ENCODE assay signal across 23 cellular contexts in the genomic region with DNA sequence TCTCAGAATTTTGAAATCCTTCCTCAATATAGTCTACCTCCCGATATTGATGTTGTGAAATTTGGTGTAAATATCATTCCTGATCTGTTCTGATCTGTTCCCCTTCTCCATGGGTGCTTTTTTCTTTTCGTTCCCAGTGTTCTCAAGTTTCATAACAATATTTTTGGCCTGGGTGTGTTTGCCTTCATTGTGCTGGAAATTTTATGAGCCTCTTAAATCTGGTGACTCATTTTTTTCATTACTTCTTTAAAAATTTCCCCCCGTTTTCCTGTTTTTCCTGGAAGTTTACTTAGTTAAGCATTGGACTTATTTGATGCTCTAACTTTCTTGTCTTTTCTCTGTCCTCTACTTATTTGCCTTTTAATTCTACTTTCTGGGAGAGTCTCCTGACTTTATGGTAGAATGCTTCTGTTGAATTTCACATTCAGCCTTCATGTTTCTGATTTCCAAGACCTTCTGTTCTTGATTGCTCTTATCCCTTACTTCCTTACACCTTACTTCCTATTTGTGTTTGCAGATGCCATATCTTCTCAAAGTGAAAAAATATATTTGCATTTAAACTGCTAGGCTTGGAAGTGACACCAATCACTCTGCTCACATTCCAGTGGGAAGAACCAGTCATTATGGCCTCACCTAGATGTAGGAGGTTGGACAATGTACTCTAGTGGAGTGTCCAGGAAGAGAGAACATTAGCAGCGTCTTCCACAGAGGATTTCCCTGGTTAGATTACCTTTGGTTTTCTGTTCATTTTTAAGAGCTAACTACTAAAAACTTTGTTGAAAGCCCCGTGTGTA.
DNase-seq lines count a peak whose midpoint lies in the region; ATAC-seq, FAIRE-seq and TF ChIP-seq lines count a peak whose summit lies in the region.
"Had no signal": no experiment of that assay in that cellular context is flagged by ENCODE, and none has a peak within 500 bp of the region (broad histone marks: within the 10 kb centered on the region; RNA-seq: fewer than 3 reads in every experiment).

No MANE protein-coding gene starts in this region.

- no peak overlapping the region for H3K4me3 Mint-ChIP-seq in osteocyte (ENCODE audit: unreplicated experiment)
- H3K4me3 Mint-ChIP-seq: activated CD8-positive, alpha-beta T cell treated with anti-CD3 and anti-CD28 coated beads, Interleukin-2, amount 10 ng/mL, durations not matched to agents 7 days and 5 days; activated naive CD8-positive, alpha-beta T cell treated with anti-CD3 and anti-CD28 coated beads, Interleukin-2, amount 10 ng/mL, durations not matched to agents 7 days and 5 days; activated T-cell treated with anti-CD3 and anti-CD28 coated beads, Interleukin-2, amount 50 U/mL, for 72 hours; H9; neural progenitor cell; T-helper 1 cell treated with Interleukin-12 subunit alpha and Interleukin-12 subunit beta and Interleukin-4 antibody, amounts not matched to agents 30 μg/mL and 1 μg/mL, for 36 hours had no signal

- no peaks in the 10 kb centered on the region for H3K27me3 ChIP-seq in HCT116 (ENCODE audit: insufficient read depth, low read length)
- H3K27me3 ChIP-seq: neural progenitor cell, right atrium auricular region, stomach had no signal

- no peaks in the 10 kb centered on the region for H3K79me2 ChIP-seq in HCT116 (ENCODE audit: insufficient read depth, low read length)

- no peaks in the 10 kb centered on the region for H3K36me3 ChIP-seq in HCT116 (ENCODE audit: control insufficient read depth in 1 of 2, insufficient read depth in 2 of 2, low read length in 2 of 2)
- no peaks in the 10 kb centered on the region for H3K36me3 ChIP-seq in kidney (ENCODE audit: control insufficient read depth in 1 of 2, insufficient read depth in 2 of 2, low read length in 2 of 2)
- H3K36me3 ChIP-seq: neural progenitor cell, right atrium auricular region, stomach had no signal

- H3K27me3 Mint-ChIP-seq in osteocyte (ENCODE audit: unreplicated experiment), result no peaks in the 10 kb centered on the region

- H3K4me1 Mint-ChIP-seq in osteocyte (ENCODE audit: unreplicated experiment), result peaks cover 50% of the 10 kb centered on the region
- H3K4me1 Mint-ChIP-seq: activated naive CD8-positive, alpha-beta T cell treated with anti-CD3 and anti-CD28 coated beads, Interleukin-2, amount 10 ng/mL, durations not matched to agents 7 days and 5 days; H9 had no signal

- no TSS peak for BruUV-seq in HCT116 (replicated peaks; lab: Mats Ljungman, UMichigan)

- TF ChIP-seq POLR2A in HCT116 (IDR thresholded peaks at IDR 0.05; ENCODE audit: borderline replicate concordance, extremely low read depth, insufficient read depth, insufficient read length) (no peak), GM12891 (IDR thresholded peaks at IDR 0.05; ENCODE audit: low read depth, low read length) (no peak)

- no peaks in the 10 kb centered on the region for H3K36me3 Mint-ChIP-seq in osteocyte (ENCODE audit: unreplicated experiment)
- H3K36me3 Mint-ChIP-seq: activated naive CD8-positive, alpha-beta T cell treated with anti-CD3 and anti-CD28 coated beads, Interleukin-2, amount 10 ng/mL, durations not matched to agents 7 days and 5 days; neural progenitor cell had no signal

- H3K4me1 ChIP-seq in HCT116 (ENCODE audit: control insufficient read depth in 1 of 2, insufficient read depth in 2 of 2, low read length in 2 of 2), result peaks cover 19 to 23% of the 10 kb centered on the region in 2 experiments
- no peaks in the 10 kb centered on the region for H3K4me1 ChIP-seq in kidney (ENCODE audit: control insufficient read depth in 1 of 2, insufficient read depth in 1 of 2, low read depth in 1 of 2, low read length in 2 of 2)
- H3K4me1 ChIP-seq: right atrium auricular region had no signal

- no peak for ATAC-seq in HCT116
- ATAC-seq in stimulated activated naive CD8-positive, alpha-beta T cell treated with anti-CD3 and anti-CD28 coated beads, Interleukin-15, Interleukin-2, amounts not matched to agents 100 U/mL and 50 U/mL, for 24 hours, result no peak
- ATAC-seq: activated CD8-positive, alpha-beta T cell treated with anti-CD3 and anti-CD28 coated beads, Interleukin-2, amount 10 ng/mL, durations not matched to agents 7 days and 5 days; activated T-cell treated with anti-CD3 and anti-CD28 coated beads, Interleukin-2, amount 50 U/mL, for 72 hours; esophagus mucosa had no signal

- TF ChIP-seq CTCF in AG10803 (conservative IDR thresholded peaks at IDR 0.05; ENCODE audit: low read length) (no peak), HCT116 (IDR thresholded peaks at IDR 0.05 in 2 of 3, conservative IDR thresholded peaks at IDR 0.05 in 1 of 3; ENCODE audit: borderline replicate concordance in 1 of 3, insufficient read depth in 1 of 3, low read depth in 2 of 3, low read length in 2 of 3) (no peak), osteocyte (IDR thresholded peaks at IDR 0.05) (no peak), kidney (IDR thresholded peaks at IDR 0.05; ENCODE audit: borderline replicate concordance, extremely low read depth, insufficient read depth) (no peak)

- CTCF ChIA-PET in HCT116 (lab: Charles Lee), result no interaction called here

- POLR2A ChIA-PET in HCT116 (lab: Charles Lee), result no interaction called here

- H3K27ac Mint-ChIP-seq in osteocyte (ENCODE audit: unreplicated experiment), result peak overlapping the region; percentile 18
- H3K27ac Mint-ChIP-seq: activated CD8-positive, alpha-beta T cell treated with anti-CD3 and anti-CD28 coated beads, Interleukin-2, amount 10 ng/mL, durations not matched to agents 7 days and 5 days; activated naive CD8-positive, alpha-beta T cell treated with anti-CD3 and anti-CD28 coated beads, Interleukin-2, amount 10 ng/mL, durations not matched to agents 7 days and 5 days; activated T-cell treated with anti-CD3 and anti-CD28 coated beads, Interleukin-2, amount 50 U/mL, for 72 hours; H9; neural progenitor cell; T-helper 1 cell treated with Interleukin-12 subunit alpha and Interleukin-12 subunit beta and Interleukin-4 antibody, amounts not matched to agents 30 μg/mL and 1 μg/mL, for 36 hours had no signal

- peak; percentile 23 for DNase-seq in AG10803 (ENCODE audit: low read depth)
- DNase-seq in HCT116 (ENCODE audit: low read depth, low spot score), result peak; percentile 8
- peak; percentile 37 for DNase-seq in SW480 (ENCODE audit: low spot score)
- no peak for DNase-seq in osteocyte (ENCODE audit: extremely low spot score, unreplicated experiment)
- DNase-seq in GM19240 (ENCODE audit: insufficient read length, low spot score), result no peak
- DNase-seq in GM12891 (ENCODE audit: insufficient read length, low spot score), result no peak
- DNase-seq in kidney, result no peak
- DNase-seq in stimulated activated naive CD8-positive, alpha-beta T cell treated with anti-CD3 and anti-CD28 coated beads, Interleukin-15, Interleukin-2, amounts not matched to agents 100 U/mL and 50 U/mL, for 24 hours, result no peak
- DNase-seq: activated CD8-positive, alpha-beta T cell treated with anti-CD3 and anti-CD28 coated beads, Interleukin-2, amount 10 ng/mL, durations not matched to agents 7 days and 5 days; activated naive CD8-positive, alpha-beta T cell treated with anti-CD3 and anti-CD28 coated beads, Interleukin-2, amount 10 ng/mL, durations not matched to agents 7 days and 5 days; activated T-cell treated with anti-CD3 and anti-CD28 coated beads, Interleukin-2, amount 50 U/mL, for 72 hours; H9; Kasumi-1; mesendoderm; NCI-H1436; NK-92 treated with Interleukin-12 subunit alpha and Interleukin-12 subunit beta, amount 100 ng/mL, for 24 hours; stimulated activated CD4-positive, alpha-beta T cell treated with anti-CD3 and anti-CD28 coated beads, Interleukin-1b, Interleukin-23, amount 100 ng/mL, for 48 hours; stomach had no signal

- no peaks in the 10 kb centered on the region for H3K9me3 ChIP-seq in HCT116 (ENCODE audit: control insufficient read depth in 1 of 2, insufficient read depth in 1 of 2, low read depth in 1 of 2, low read length in 2 of 2)
- H3K9me3 ChIP-seq in kidney (ENCODE audit: control insufficient read depth in 1 of 2, low read length in 2 of 2), result no peaks in the 10 kb centered on the region
- H3K9me3 ChIP-seq: right atrium auricular region, stomach had no signal

- intact Hi-C loops in HCT116 (cut with micrococcal nuclease), result no loop called here
- intact Hi-C loops in kidney (cut with DNase I), result no loop called here

- H3K27ac ChIP-seq in HCT116 (ENCODE audit: low read depth, low read length) (no peak overlapping the region), kidney (ENCODE audit: low read depth in 2 of 2, low read length in 2 of 2) (no peak overlapping the region)
- H3K27ac ChIP-seq: neural progenitor cell, right atrium auricular region, stomach had no signal

- no peaks in the 10 kb centered on the region for H3K9me3 Mint-ChIP-seq in osteocyte (ENCODE audit: unreplicated experiment)
- H3K9me3 Mint-ChIP-seq: activated naive CD8-positive, alpha-beta T cell treated with anti-CD3 and anti-CD28 coated beads, Interleukin-2, amount 10 ng/mL, durations not matched to agents 7 days and 5 days; activated T-cell treated with anti-CD3 and anti-CD28 coated beads, Interleukin-2, amount 50 U/mL, for 72 hours; H9; neural progenitor cell; T-helper 1 cell treated with Interleukin-12 subunit alpha and Interleukin-12 subunit beta and Interleukin-4 antibody, amounts not matched to agents 30 μg/mL and 1 μg/mL, for 36 hours had no signal

- H3K9ac ChIP-seq in HCT116 (ENCODE audit: low read length), result no peak overlapping the region
- no peak overlapping the region for H3K9ac ChIP-seq in kidney (ENCODE audit: low read length in 2 of 2)
- H3K9ac ChIP-seq: neural progenitor cell had no signal

- peak overlapping the region; percentile 15; the same call in 1 of the 2 replicates for H3K4me2 ChIP-seq in HCT116 (ENCODE audit: low read length)
- H3K4me2 ChIP-seq: neural progenitor cell had no signal

- RAD21 ChIA-PET in HCT116 (lab: Charles Lee; ENCODE audit: low non-redundant PET in 1 of 2, low total read pairs in 2 of 2, uncharacterized antibody in 2 of 2, unreplicated experiment in 2 of 2), result no interaction called here

- H2AFZ ChIP-seq in HCT116 (ENCODE audit: low read depth, low read length, poor library complexity, severe bottlenecking), result peak overlapping the region; percentile 56
- H2AFZ ChIP-seq: neural progenitor cell had no signal

- H3K4me3 ChIP-seq in AG10803 (ENCODE audit: low read length) (no peak overlapping the region), HCT116 (replicated peaks in 1 of 2; ENCODE audit: low read depth in 1 of 2, low read length in 2 of 2) (no peak overlapping the region), kidney (ENCODE audit: low read length in 2 of 2) (no peak overlapping the region)
- H3K4me3 ChIP-seq: neural progenitor cell, right atrium auricular region, stomach had no signal

- H3K9me2 ChIP-seq in HCT116 (ENCODE audit: insufficient read depth), result no peaks in the 10 kb centered on the region

- FAIRE-seq in GM12891 (lab: Jason Lieb, UNC) (no peak), kidney (lab: Jason Lieb, UNC) (no peak)
- FAIRE-seq: islet of Langerhans had no signal

- no peaks in the 10 kb centered on the region for H4K20me1 ChIP-seq in HCT116 (ENCODE audit: insufficient read depth)

- no peak for TF ChIP-seq RAD21 in HCT116 (IDR thresholded peaks at IDR 0.05; ENCODE audit: low read depth)

TF ChIP-seq in HCT116, 20 proteins besides CTCF, POLR2A, EP300 and RAD21:
- TF ChIP-seq FOSL1 (IDR thresholded peaks at IDR 0.05; ENCODE audit: low read depth) (peak; percentile 19; the same call in 1 of the 2 replicates), SRF (IDR thresholded peaks at IDR 0.05; ENCODE audit: low read depth) (no peak)

TF ChIP-seq in GM12891, 5 proteins besides CTCF, POLR2A, EP300 and RAD21:
- no peak for TF ChIP-seq POLR2AphosphoS5 (IDR thresholded peaks at IDR 0.05; ENCODE audit: low read depth, low read length)

Comparison
In these comparisons a context has a peak if more than half of its experiments do, and no peak if none do; other contexts are left out.
1. DNase-seq: peak in AG10803 (single experiment), HCT116 (single experiment) and SW480 (single experiment); none in osteocyte (single experiment), GM19240 (single experiment), GM12891 (single experiment), kidney (single experiment) and stimulated activated naive CD8-positive, alpha-beta T cell treated with anti-CD3 and anti-CD28 coated beads, Interleukin-15, Interleukin-2, amounts not matched to agents 100 U/mL and 50 U/mL, for 24 hours (single experiment).